In the genomic region with DNA sequence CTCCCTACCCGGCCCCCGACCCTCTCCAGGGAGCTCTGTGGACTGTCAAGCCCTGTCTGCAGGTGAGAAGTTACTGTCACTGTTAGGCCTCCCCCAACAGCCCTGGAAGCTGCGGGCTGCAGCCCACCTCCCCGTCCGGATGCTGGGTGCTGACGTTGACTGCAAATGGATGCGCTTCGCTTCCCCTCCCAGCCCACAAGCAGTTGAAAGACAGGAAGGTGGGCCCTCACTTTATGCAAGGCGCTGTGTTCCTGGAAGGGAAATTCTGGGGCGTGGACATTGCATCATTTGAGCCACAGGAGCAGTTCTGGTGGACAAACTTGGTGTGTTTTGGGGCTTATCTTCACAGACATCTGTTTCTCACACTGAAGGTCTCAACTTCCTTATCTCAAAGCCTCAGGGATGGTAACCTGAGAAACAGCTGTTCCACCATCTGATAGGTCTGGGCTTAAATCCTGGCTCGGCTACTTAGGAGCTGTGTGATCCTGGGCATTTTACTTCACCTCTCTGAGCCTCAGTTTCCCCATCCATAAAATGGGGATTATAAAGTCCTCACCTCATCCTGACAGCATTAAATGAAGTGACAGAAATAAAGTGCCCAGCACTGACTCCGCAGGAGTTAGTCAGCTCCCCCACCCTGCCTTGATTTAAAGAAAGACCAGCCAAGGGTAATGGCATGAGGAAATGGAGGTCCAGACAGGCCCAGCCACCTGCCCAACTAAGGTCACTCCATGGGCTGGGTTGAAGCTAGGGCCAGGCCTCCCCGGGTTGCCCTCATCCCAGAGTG, we compare ENCODE assay signal across 10 cellular contexts. TPM values are rescaled to one million over a fixed set of nuclear protein-coding genes. Genes with fewer than 3 reads are reported as not detected.
DNase-seq lines count a peak whose midpoint lies in the region; ATAC-seq and TF ChIP-seq lines count a peak whose summit lies in the region.
"Had no signal": no experiment of that assay in that cellular context is flagged by ENCODE, and none has a peak within 500 bp of the region (broad histone marks: within the 10 kb centered on the region; RNA-seq: fewer than 3 reads in every experiment).

No MANE protein-coding gene starts in this region.

- H3K4me3 ChIP-seq in cardiac muscle cell (no peak overlapping the region), tibial nerve (no peak overlapping the region)
- H3K4me3 ChIP-seq: SJSA1 had no signal

- TF ChIP-seq POLR2A in tibial nerve (IDR thresholded peaks at IDR 0.05), result no peak

- no TSS peak for BruUV-seq in MCF 10A (replicated peaks; lab: Mats Ljungman, UMichigan)

- DNase-seq in cardiac muscle cell (ENCODE audit: low read depth in 1 of 2, low spot score in 1 of 2) (peak; percentile 18 to 46), left cardiac atrium (no peak), natural killer cell (peak; percentile 37), MCF 10A (ENCODE audit: unreplicated experiment) (no peak), NCI-H2196 (lab: John Stamatoyannopoulos, UW; ENCODE audit: unreplicated experiment) (no peak), tibial nerve (ENCODE audit: low spot score in 2 of 2) (no peak)
- peak; percentile 67 for DNase-seq in activated CD8-positive, alpha-beta memory T cell treated with anti-CD3 and anti-CD28 coated beads, Interleukin-2, amount 50 U/mL, for 48 hours

- 55 to 57% methylated on average over 12 to 13 of the region's 13 CpGs for WGBS in tibial nerve, 2 donors

- peaks cover 16% of the 10 kb centered on the region for H3K4me1 ChIP-seq in cardiac muscle cell (ENCODE audit: low read depth)
- peaks cover 0 to 5% (median 0%) of the 10 kb centered on the region in 4 donors for H3K4me1 ChIP-seq in tibial nerve
- H3K4me1 ChIP-seq: SJSA1 had no signal

- no peaks in the 10 kb centered on the region for H3K36me3 ChIP-seq in cardiac muscle cell
- H3K36me3 ChIP-seq in tibial nerve, result no peaks in the 10 kb centered on the region
- H3K36me3 ChIP-seq: SJSA1 had no signal

- H3K27ac Mint-ChIP-seq in natural killer cell (peak overlapping the region; percentile 76 to 84), MCF 10A (ENCODE audit: low read depth, unreplicated experiment) (no peak overlapping the region)

- H3K4me3 Mint-ChIP-seq in natural killer cell (peak overlapping the region; percentile 40), MCF 10A (ENCODE audit: unreplicated experiment) (no peak overlapping the region)

- no peak for TF ChIP-seq EP300 in tibial nerve (IDR thresholded peaks at IDR 0.05)

- H3K27ac ChIP-seq in cardiac muscle cell (no peak overlapping the region), tibial nerve (no peak overlapping the region)
- H3K27ac ChIP-seq: SJSA1 had no signal

- POLR2A ChIA-PET in MCF 10A (lab: Yijun Ruan, JAX), result interaction anchor here (0.5 kb wide), 1 partner anchor 11 kb away, joined by 4 read pairs; no protein-coding TSS in a partner anchor

- H3K36me3 Mint-ChIP-seq in natural killer cell (no peaks in the 10 kb centered on the region), MCF 10A (ENCODE audit: insufficient read depth, unreplicated experiment) (no peaks in the 10 kb centered on the region)

- no peaks in the 10 kb centered on the region for H3K9me3 ChIP-seq in cardiac muscle cell (ENCODE audit: low read depth)
- H3K9me3 ChIP-seq in tibial nerve, result no peaks in the 10 kb centered on the region
- H3K9me3 ChIP-seq: SJSA1 had no signal

- H3K27me3 Mint-ChIP-seq in natural killer cell (ENCODE audit: low read depth in 2 of 2), result no peaks in the 10 kb centered on the region
- peaks cover 20% of the 10 kb centered on the region for H3K27me3 Mint-ChIP-seq in MCF 10A (ENCODE audit: insufficient read depth, unreplicated experiment)

- CTCF ChIA-PET in MCF 10A (lab: Yijun Ruan, JAX), result interaction anchor here (0.5 to 0.7 kb wide), 3 partner anchors 40 to 780 kb away, joined by 3 to 4 read pairs (median 3); no protein-coding TSS in a partner anchor

- H3K27me3 ChIP-seq in cardiac muscle cell, result no peaks in the 10 kb centered on the region
- H3K27me3 ChIP-seq in tibial nerve, result no peaks in the 10 kb centered on the region

- H3K9me3 Mint-ChIP-seq in natural killer cell (no peaks in the 10 kb centered on the region), MCF 10A (ENCODE audit: unreplicated experiment) (no peaks in the 10 kb centered on the region)

- TF ChIP-seq CTCF in cardiac muscle cell (IDR thresholded peaks at IDR 0.05; ENCODE audit: low read depth, low read length), result no peak
- TF ChIP-seq CTCF in natural killer cell (IDR thresholded peaks at IDR 0.05), result no peak
- TF ChIP-seq CTCF in MCF 10A (IDR thresholded peaks at IDR 0.05; ENCODE audit: unreplicated experiment), result no peak
- no peak for TF ChIP-seq CTCF in tibial nerve (IDR thresholded peaks at IDR 0.05)

- intact Hi-C loops in left cardiac atrium (cut with DNase I), result no loop called here
- intact Hi-C loops in natural killer cell (cut with micrococcal nuclease), result no loop called here
- intact Hi-C loops in MCF 10A (cut with micrococcal nuclease), result no loop called here

- no peak for ATAC-seq in left cardiac atrium
- ATAC-seq in HG03378 (IDR thresholded peaks at IDR 0.05; ENCODE audit: unreplicated experiment), result peak; percentile 61
- peak; percentile 79 to 88 (median 83) for ATAC-seq in natural killer cell

- H3K4me1 Mint-ChIP-seq in natural killer cell (peaks cover 20 to 25% of the 10 kb centered on the region in 2 donors), MCF 10A (ENCODE audit: insufficient read depth, unreplicated experiment) (no peaks in the 10 kb centered on the region)

RNA-seq across cellular contexts. Expression of a gene that starts 4.6 kb away (rescaled TPM):
- total RNA-seq in cardiac muscle cell, result 0.83 and 1.2 TPM in 2 replicates
- 2.0 and 3.4 TPM in 2 replicates for polyA plus RNA-seq in cardiac muscle cell
- not detected for total RNA-seq in left cardiac atrium
- total RNA-seq in natural killer cell, result under 1 TPM in 1 of 3 donors, not detected in 2; 0.33 TPM
- not detected in 2 replicates for total RNA-seq in MCF 10A (2022)
- total RNA-seq in tibial nerve, result 1 to 10 TPM in 1 of 4 donors, under 1 TPM in 1, not detected in 2; 0.22 to 2.1 TPM
- total RNA-seq: SJSA1 had no signal
- polyA plus RNA-seq: BJ had no signal

RNA-seq across cellular contexts. Expression of a gene that starts 21.9 kb away (rescaled TPM):
- not detected in 2 replicates for total RNA-seq in cardiac muscle cell
- 0.41 TPM in 1 of 2 replicates, not detected in the other for polyA plus RNA-seq in cardiac muscle cell
- total RNA-seq in left cardiac atrium, result 1 to 10 TPM in 1 of 2 donors, under 1 TPM in 1; 0.97 to 1.1 TPM
- total RNA-seq in natural killer cell, result 10 to 100 TPM; 16.6 to 57.3 (median 20.7) TPM
- total RNA-seq in MCF 10A (2022), result not detected in 2 replicates
- total RNA-seq in tibial nerve, result 1 to 10 TPM in 1 of 4 donors, under 1 TPM in 2, not detected in 1; 0.21 to 1.8 (median 0.90) TPM
- total RNA-seq: SJSA1 had no signal
- polyA plus RNA-seq: BJ had no signal

RNA-seq across cellular contexts. Expression of a gene that starts 45.6 kb away (rescaled TPM):
- 46.4 and 52.5 TPM in 2 replicates for total RNA-seq in cardiac muscle cell
- 42.8 and 49.4 TPM in 2 replicates for polyA plus RNA-seq in cardiac muscle cell
- 10 to 100 TPM; 11.2 to 11.7 TPM for total RNA-seq in left cardiac atrium
- 10 to 100 TPM; 23.6 to 34.3 (median 29.7) TPM for total RNA-seq in natural killer cell
- total RNA-seq in MCF 10A (2022), result 22.7 and 30.6 TPM in 2 replicates
- 10 to 100 TPM; 21.0 to 36.8 (median 27.5) TPM for total RNA-seq in tibial nerve

Comparison
In these comparisons a context has a peak if more than half of its experiments do, and no peak if none do; other contexts are left out.
1. DNase-seq: peak in cardiac muscle cell (2 of 2), activated CD8-positive, alpha-beta memory T cell treated with anti-CD3 and anti-CD28 coated beads, Interleukin-2, amount 50 U/mL, for 48 hours (single experiment) and natural killer cell (single experiment); none in left cardiac atrium (single experiment), MCF 10A (single experiment), NCI-H2196 (single experiment) and tibial nerve (0 of 2).
2. ATAC-seq: peak in HG03378 (single experiment) and natural killer cell (3 of 3); none in left cardiac atrium (0 of 2).
3. RNA of a gene that starts 21.9 kb away (total RNA-seq): 16.6 to 57.3 TPM in natural killer cell; 0.97 to 1.1 TPM in left cardiac atrium, 0.21 to 1.8 TPM in tibial nerve, not detected in cardiac muscle cell and not detected in MCF 10A; every median in the first group is over 4 times any median in the second.